Comparison of ENCODE assay signal across 8 cellular contexts in genomic region chr5:59040007-59040803, GRCh38.
DNase-seq lines count a peak whose midpoint lies in the region; ATAC-seq lines count a peak whose summit lies in the region.

No MANE protein-coding gene starts in this region.

- intact Hi-C loops in dendritic cell treated with granulocyte-macrophage colony-stimulating factor and Interleukin-4, amounts not matched to agents 40 ng/mL and 50 ng/mL, for 4 days (cut with micrococcal nuclease) = no loop called here

- peak overlapping the region; percentile 95 for H3K4me3 Mint-ChIP-seq in dendritic cell treated with granulocyte-macrophage colony-stimulating factor and Interleukin-4, amounts not matched to agents 40 ng/mL and 50 ng/mL, for 4 days

- no peaks in the 10 kb centered on the region for H3K9me3 ChIP-seq in BLaER1 treated with 17β-estradiol and CSF1 and Interleukin-3, amounts not matched to agents 10 nM and 100 nM (replicated peaks in 1 of 11)
- no peaks in the 10 kb centered on the region for H3K9me3 ChIP-seq in muscle layer of duodenum (ENCODE audit: control insufficient read depth in 1 of 2, low read length in 2 of 2)

- peaks cover 0 to 5% (median 0%) of the 10 kb centered on the region in 11 experiments; a peak in 2 of 22 replicates for H4K20me1 ChIP-seq in BLaER1 treated with 17β-estradiol and CSF1 and Interleukin-3, amounts not matched to agents 10 nM and 100 nM

- H3K4me1 Mint-ChIP-seq in dendritic cell treated with granulocyte-macrophage colony-stimulating factor and Interleukin-4, amounts not matched to agents 40 ng/mL and 50 ng/mL, for 4 days (ENCODE audit: low read depth) = peaks cover 20% of the 10 kb centered on the region

- no peaks in the 10 kb centered on the region for H3K36me3 ChIP-seq in BLaER1 treated with 17β-estradiol and CSF1 and Interleukin-3, amounts not matched to agents 10 nM and 100 nM
- H3K36me3 ChIP-seq in muscle layer of duodenum (ENCODE audit: control insufficient read depth in 1 of 2, insufficient read depth in 2 of 2, low read length in 2 of 2) = no peaks in the 10 kb centered on the region

- DNase-seq in NCI-H460 (ENCODE audit: extremely low read depth, low read depth) (peak; percentile 63), NCI-H510A treated with DMSO at 0.1 percent for 48 hours (lab: John Stamatoyannopoulos, UW) (no peak), UCSD-AML1 (lab: John Stamatoyannopoulos, UW; ENCODE audit: unreplicated experiment) (no peak)

- peak overlapping the region; percentile 81 for H3K27ac Mint-ChIP-seq in dendritic cell treated with granulocyte-macrophage colony-stimulating factor and Interleukin-4, amounts not matched to agents 40 ng/mL and 50 ng/mL, for 4 days

- ATAC-seq in GM21825 (IDR thresholded peaks at IDR 0.05; ENCODE audit: unreplicated experiment) = no peak
- no peak for ATAC-seq in HG03460 (IDR thresholded peaks at IDR 0.05; ENCODE audit: unreplicated experiment)

- H3K9ac ChIP-seq in BLaER1 treated with 17β-estradiol and CSF1 and Interleukin-3, amounts not matched to agents 10 nM and 100 nM = peak overlapping the region; percentile 82 to 92 (median 86)

- H3K9me3 Mint-ChIP-seq in dendritic cell treated with granulocyte-macrophage colony-stimulating factor and Interleukin-4, amounts not matched to agents 40 ng/mL and 50 ng/mL, for 4 days = no peaks in the 10 kb centered on the region

- peak overlapping the region; percentile 76 to 93 (median 87) for H3K27ac ChIP-seq in BLaER1 treated with 17β-estradiol and CSF1 and Interleukin-3, amounts not matched to agents 10 nM and 100 nM
- peak overlapping the region; percentile 80 for H3K27ac ChIP-seq in muscle layer of duodenum (ENCODE audit: low read length)

- H3K36me3 Mint-ChIP-seq in dendritic cell treated with granulocyte-macrophage colony-stimulating factor and Interleukin-4, amounts not matched to agents 40 ng/mL and 50 ng/mL, for 4 days (ENCODE audit: low read depth) = peaks cover 10% of the 10 kb centered on the region

- H3K4me3 ChIP-seq in BLaER1 treated with 17β-estradiol and CSF1 and Interleukin-3, amounts not matched to agents 10 nM and 100 nM = peak overlapping the region; percentile 79 to 95 (median 84)
- H3K4me3 ChIP-seq in muscle layer of duodenum (ENCODE audit: low read depth in 1 of 2, low read length in 2 of 2) = peak overlapping the region; percentile 71 to 85

- H3K27me3 Mint-ChIP-seq in dendritic cell treated with granulocyte-macrophage colony-stimulating factor and Interleukin-4, amounts not matched to agents 40 ng/mL and 50 ng/mL, for 4 days = peaks cover 4% of the 10 kb centered on the region

- H3K4me2 ChIP-seq in BLaER1 treated with 17β-estradiol and CSF1 and Interleukin-3, amounts not matched to agents 10 nM and 100 nM = peak overlapping the region; percentile 79 to 98 (median 93)

- peaks cover 37 to 68% (median 59%) of the 10 kb centered on the region in 10 experiments for H3K4me1 ChIP-seq in BLaER1 treated with 17β-estradiol and CSF1 and Interleukin-3, amounts not matched to agents 10 nM and 100 nM
- H3K4me1 ChIP-seq in muscle layer of duodenum (ENCODE audit: control insufficient read depth in 1 of 2, insufficient read depth in 2 of 2, low read length in 2 of 2) = peaks cover 8 to 11% of the 10 kb centered on the region in 2 donors

- peaks cover 0 to 35% (median 22%) of the 10 kb centered on the region in 11 experiments; a peak in 18 of 22 replicates for H3K27me3 ChIP-seq in BLaER1 treated with 17β-estradiol and CSF1 and Interleukin-3, amounts not matched to agents 10 nM and 100 nM
- no peaks in the 10 kb centered on the region for H3K27me3 ChIP-seq in muscle layer of duodenum (ENCODE audit: low read depth, low read length)
